Comparison of ENCODE assay signal across 18 cellular contexts in the genomic region with DNA sequence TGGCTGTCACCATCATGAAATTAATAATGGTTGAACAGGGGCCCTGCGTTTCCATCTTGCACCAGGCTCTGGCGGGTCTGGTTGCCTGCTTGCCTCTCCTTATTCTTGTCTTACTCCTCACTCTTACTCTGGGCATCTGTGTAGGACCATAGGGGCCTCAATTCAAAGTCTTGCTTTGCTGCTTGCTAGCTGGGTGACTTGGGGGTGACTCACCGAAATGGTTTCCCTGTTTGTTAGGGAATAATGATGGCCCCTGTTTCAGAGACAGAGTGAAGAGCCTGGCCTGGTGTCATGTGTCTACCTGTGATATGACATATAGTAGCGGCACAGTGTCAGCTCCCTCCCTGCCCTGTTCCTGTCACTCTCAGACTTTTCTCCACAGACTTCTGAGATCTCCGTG. TPM values are rescaled to one million over a fixed set of nuclear protein-coding genes. Genes with fewer than 3 reads are reported as not detected.
DNase-seq lines count a peak whose midpoint lies in the region; ATAC-seq, FAIRE-seq and TF ChIP-seq lines count a peak whose summit lies in the region.
"Had no signal": no experiment of that assay in that cellular context is flagged by ENCODE, and none has a peak within 500 bp of the region (broad histone marks: within the 10 kb centered on the region; RNA-seq: fewer than 3 reads in every experiment).

No MANE protein-coding gene starts in this region.

- intact Hi-C loops in prostate gland (cut with DNase I): no loop called here

- peak overlapping the region; percentile 65 to 71 for H3K27ac ChIP-seq in prostate gland

- peak; percentile 29 for DNase-seq in activated CD4-positive, alpha-beta T cell treated with anti-CD3 and anti-CD28 coated beads for 48 hours
- DNase-seq in activated CD4-positive, alpha-beta T cell treated with anti-CD3 and anti-CD28 coated beads, Interleukin-2, amount 50 U/mL, for 48 hours: no peak
- DNase-seq in HT1080 (ENCODE audit: low read depth): peak; percentile 49
- DNase-seq in bronchial epithelial cell (ENCODE audit: low read depth): peak; percentile 63
- no peak for DNase-seq in prostate gland (ENCODE audit: low spot score)
- no peak for DNase-seq in osteocyte (ENCODE audit: extremely low spot score, unreplicated experiment)
- DNase-seq: activated gamma-delta T cell; COR-L47; effector CD8-positive, alpha-beta T cell; immature natural killer cell; mesendoderm; NCI-H1048; sigmoid colon; stimulated activated CD4-positive, alpha-beta T cell treated with anti-CD3 and anti-CD28 coated beads, Interleukin-4, amount 100 ng/mL, for 24 hours had no signal

- no peaks in the 10 kb centered on the region for H3K36me3 ChIP-seq in bronchial epithelial cell (ENCODE audit: control insufficient read depth, insufficient read depth, low read length)
- no peaks in the 10 kb centered on the region for H3K36me3 ChIP-seq in prostate gland

- no peaks in the 10 kb centered on the region for H3K36me3 Mint-ChIP-seq in osteocyte (ENCODE audit: unreplicated experiment)
- H3K36me3 Mint-ChIP-seq: immature natural killer cell had no signal

- H3K4me3 Mint-ChIP-seq in osteocyte (ENCODE audit: unreplicated experiment): no peak overlapping the region
- H3K4me3 Mint-ChIP-seq: immature natural killer cell had no signal

- peaks cover 5% of the 10 kb centered on the region for H3K4me1 Mint-ChIP-seq in osteocyte (ENCODE audit: unreplicated experiment)
- H3K4me1 Mint-ChIP-seq: immature natural killer cell had no signal

- H3K4me1 ChIP-seq in prostate gland (replicated peaks): peaks cover 17% of the 10 kb centered on the region
- H3K4me1 ChIP-seq: gastroesophageal sphincter had no signal

- no peaks in the 10 kb centered on the region for H3K9me3 Mint-ChIP-seq in osteocyte (ENCODE audit: unreplicated experiment)
- H3K9me3 Mint-ChIP-seq: immature natural killer cell had no signal

- no peak for ATAC-seq in HG03565 (IDR thresholded peaks at IDR 0.05; ENCODE audit: unreplicated experiment)
- ATAC-seq in HG02938 (IDR thresholded peaks at IDR 0.05; ENCODE audit: unreplicated experiment): no peak
- ATAC-seq: gastroesophageal sphincter had no signal

- TF ChIP-seq CTCF in bronchial epithelial cell (IDR thresholded peaks at IDR 0.05; ENCODE audit: insufficient read depth, low read length, severe bottlenecking) (no peak), prostate gland (IDR thresholded peaks at IDR 0.05) (no peak), osteocyte (IDR thresholded peaks at IDR 0.05) (no peak)

- 61% methylated on average over 5 of the region's 5 CpGs for WGBS in prostate gland

- H3K4me3 ChIP-seq in bronchial epithelial cell (ENCODE audit: low read depth, low read length): no peak overlapping the region
- H3K4me3 ChIP-seq in prostate gland: no peak overlapping the region
- H3K4me3 ChIP-seq: gastroesophageal sphincter, sigmoid colon had no signal

- H3K27ac Mint-ChIP-seq in osteocyte (ENCODE audit: unreplicated experiment): no peak overlapping the region
- H3K27ac Mint-ChIP-seq: immature natural killer cell had no signal

- no peak for FAIRE-seq in bronchial epithelial cell (lab: Jason Lieb, UNC)
- FAIRE-seq: GM19239 had no signal

- H3K9me3 ChIP-seq in prostate gland: no peaks in the 10 kb centered on the region

- TF ChIP-seq POLR2A in prostate gland (IDR thresholded peaks at IDR 0.05): no peak

- no peaks in the 10 kb centered on the region for H3K27me3 Mint-ChIP-seq in osteocyte (ENCODE audit: unreplicated experiment)

- H3K27me3 ChIP-seq in bronchial epithelial cell (ENCODE audit: control insufficient read depth, insufficient read depth, low read length) (no peaks in the 10 kb centered on the region), prostate gland (replicated peaks; ENCODE audit: insufficient read depth) (no peaks in the 10 kb centered on the region)
- H3K27me3 ChIP-seq: gastroesophageal sphincter, sigmoid colon had no signal

RNA-seq across cellular contexts. Expression of gene KCNC4, which starts 24.6 kb away (rescaled TPM):
- total RNA-seq in HT1080 (2014; rRNA removed; shearing (Covaris generic)): 1.6 and 2.2 TPM in 2 replicates
- 3.8 and 4.4 TPM in 2 replicates for polyA plus RNA-seq in HT1080 (2015; cell fraction: cytosol; rRNA removed)
- polyA plus RNA-seq in HT1080 (2015; cell fraction: nucleus; rRNA removed): 4.9 and 5.4 TPM in 2 replicates
- total RNA-seq in bronchial epithelial cell: 0.51 and 0.53 TPM in 2 replicates
- total RNA-seq in prostate gland: 10 to 100 TPM in 1 of 2 donors, 1 to 10 TPM in 1; 4.7 to 23.9 TPM
- total RNA-seq in osteocyte: 1.1 and 2.0 TPM in 2 replicates

Comparison
In these comparisons a context has a peak if more than half of its experiments do, and no peak if none do; other contexts are left out.
1. DNase-seq: peak in activated CD4-positive, alpha-beta T cell treated with anti-CD3 and anti-CD28 coated beads for 48 hours (single experiment), HT1080 (single experiment) and bronchial epithelial cell (single experiment); none in activated CD4-positive, alpha-beta T cell treated with anti-CD3 and anti-CD28 coated beads, Interleukin-2, amount 50 U/mL, for 48 hours (0 of 2), prostate gland (single experiment) and osteocyte (single experiment).